9 cellular contexts compared by ENCODE assay signal in genomic region chr2:237026981-237027711, GRCh38. TPM values are rescaled to one million over a fixed set of nuclear protein-coding genes. Genes with fewer than 3 reads are reported as not detected.
A peak's percentile ranks its signal among the peaks of the same experiment; 100 is the strongest.
DNase-seq lines count a peak whose midpoint lies in the region; ATAC-seq and TF ChIP-seq lines count a peak whose summit lies in the region.
"Had no signal": no experiment of that assay in that cellular context is flagged by ENCODE, and none has a peak within 500 bp of the region (broad histone marks: within the 10 kb centered on the region; RNA-seq: fewer than 3 reads in every experiment).

No MANE protein-coding gene starts in this region.

- H3K36me3 ChIP-seq in CD8-positive, alpha-beta T cell (ENCODE audit: insufficient read depth, low read length): no peaks in the 10 kb centered on the region
- H3K36me3 ChIP-seq in neuronal stem cell (replicated peaks in 1 of 2; ENCODE audit: control insufficient read depth in 2 of 2, insufficient read depth in 2 of 2, low read length in 2 of 2): no peaks in the 10 kb centered on the region
- no peaks in the 10 kb centered on the region for H3K36me3 ChIP-seq in upper lobe of left lung

- H2BK5ac ChIP-seq in neuronal stem cell (ENCODE audit: low read length): no peak overlapping the region

- H3K9me3 Mint-ChIP-seq in CD8-positive, alpha-beta T cell: no peaks in the 10 kb centered on the region
- no peaks in the 10 kb centered on the region for H3K9me3 Mint-ChIP-seq in HFFc6

- no peak overlapping the region for H3K4ac ChIP-seq in neuronal stem cell (ENCODE audit: low read length)

- H3K14ac ChIP-seq in neuronal stem cell (ENCODE audit: low read length): no peak overlapping the region

- no peak overlapping the region for H3K27ac ChIP-seq in CD8-positive, alpha-beta T cell (ENCODE audit: low read depth, low read length)
- H3K27ac ChIP-seq in neuronal stem cell (replicated peaks; ENCODE audit: low read length) (no peak overlapping the region), upper lobe of left lung (no peak overlapping the region)

- no peak overlapping the region for H3K4me3 Mint-ChIP-seq in CD8-positive, alpha-beta T cell
- no peak overlapping the region for H3K4me3 Mint-ChIP-seq in HFFc6
- H3K4me3 Mint-ChIP-seq: IgD-negative memory B cell had no signal

- no peak overlapping the region for H3K9ac ChIP-seq in neuronal stem cell (ENCODE audit: low read depth, low read length, poor library complexity)

- TF ChIP-seq POLR2A in upper lobe of left lung (IDR thresholded peaks at IDR 0.05): no peak

- H3K36me3 Mint-ChIP-seq in CD8-positive, alpha-beta T cell: no peaks in the 10 kb centered on the region
- no peaks in the 10 kb centered on the region for H3K36me3 Mint-ChIP-seq in HFFc6 (ENCODE audit: low read depth)

- H3K79me1 ChIP-seq in neuronal stem cell (ENCODE audit: low read depth, low read length): no peaks in the 10 kb centered on the region

- H3K18ac ChIP-seq in neuronal stem cell (ENCODE audit: low read length): no peak overlapping the region

- H2BK12ac ChIP-seq in neuronal stem cell (ENCODE audit: low read length): no peak overlapping the region

- no peaks in the 10 kb centered on the region for H3K27me3 Mint-ChIP-seq in CD8-positive, alpha-beta T cell (ENCODE audit: low read depth)
- peaks cover 2% of the 10 kb centered on the region; the same call in 1 of the 2 replicates for H3K27me3 Mint-ChIP-seq in HFFc6 (ENCODE audit: insufficient read depth)

- H2BK120ac ChIP-seq in neuronal stem cell (ENCODE audit: low read depth, low read length): no peak overlapping the region

- H3K9me3 ChIP-seq in CD8-positive, alpha-beta T cell (ENCODE audit: low read length): no peaks in the 10 kb centered on the region
- H3K9me3 ChIP-seq in neuronal stem cell (replicated peaks in 1 of 2; ENCODE audit: control insufficient read depth in 2 of 2, insufficient read depth in 1 of 2, low read depth in 1 of 2, low read length in 2 of 2): peaks cover 6 to 21% of the 10 kb centered on the region in 2 donors
- peaks cover 0 to 5% (median 0%) of the 10 kb centered on the region in 4 donors for H3K9me3 ChIP-seq in upper lobe of left lung

- no peak overlapping the region for H3K23ac ChIP-seq in neuronal stem cell (ENCODE audit: low read depth, low read length, poor library complexity)

- POLR2A ChIA-PET in CD8-positive, alpha-beta T cell (lab: Charles Lee): no interaction called here

- H3K27ac Mint-ChIP-seq in CD8-positive, alpha-beta T cell: no peak overlapping the region
- H3K27ac Mint-ChIP-seq in HFFc6: no peak overlapping the region
- H3K27ac Mint-ChIP-seq: IgD-negative memory B cell had no signal

- H2BK15ac ChIP-seq in neuronal stem cell (ENCODE audit: low read length): peak overlapping the region; percentile 11

- no peak overlapping the region for H3K4me2 ChIP-seq in neuronal stem cell (ENCODE audit: insufficient read depth, low read length, poor library complexity, severe bottlenecking)

- peak overlapping the region; percentile 73 for H2AFZ ChIP-seq in neuronal stem cell (ENCODE audit: low read length)

- no CpG with 5 or more reads among the region's 8 CpGs for WGBS in neuronal stem cell (ENCODE audit: extremely low coverage in 2 of 2, insufficient read length in 2 of 2, insufficient replicate concordance in 1 of 2), 2 donors
- WGBS in upper lobe of left lung, 2 donors: 52 to 56% methylated on average over 8 of the region's 8 CpGs

- no peaks in the 10 kb centered on the region for H3K4me1 Mint-ChIP-seq in CD8-positive, alpha-beta T cell (ENCODE audit: low read depth)
- no peaks in the 10 kb centered on the region for H3K4me1 Mint-ChIP-seq in HFFc6 (ENCODE audit: low read depth)
- H3K4me1 Mint-ChIP-seq: IgD-negative memory B cell had no signal

- no peak for TF ChIP-seq EP300 in upper lobe of left lung (IDR thresholded peaks at IDR 0.05)

- no peak overlapping the region for H4K8ac ChIP-seq in neuronal stem cell (ENCODE audit: low read depth, low read length)

- peak; percentile 49 for ATAC-seq in CD8-positive, alpha-beta T cell
- ATAC-seq in upper lobe of left lung (ENCODE audit: low FRiP score in 2 of 2): peak; percentile 76 to 84

- intact Hi-C loops in CD8-positive, alpha-beta T cell (cut with DNase I, micrococcal nuclease): loop anchor here (1.0 to 10.0 kb wide), 5 partner anchors 122 to 674 kb away; partner anchors contain the start of gene ACKR3 (in 1 of the 2)

- peak; percentile 16 to 56 (median 45) for DNase-seq in CD8-positive, alpha-beta T cell
- DNase-seq in HFFc6 (peak; percentile 66), NCI-H69 (lab: John Stamatoyannopoulos, UW) (peak; percentile 70), activated T-cell treated with anti-CD3 and anti-CD28 coated beads for 24 hours (ENCODE audit: low read depth) (peak; percentile 16), fibroblast of pulmonary artery (ENCODE audit: low read depth) (peak; percentile 75), neuronal stem cell (ENCODE audit: low spot score) (peak; percentile 55), upper lobe of left lung (peak in 1 of 2 donors; percentile 82)
- DNase-seq in activated CD4-positive, CD25-positive, alpha-beta regulatory T cell treated with anti-CD3 and anti-CD28 coated beads, Interleukin-2, amount 50 U/mL, for 72 hours: no peak

- TF ChIP-seq CTCF in CD8-positive, alpha-beta T cell (IDR thresholded peaks at IDR 0.05): peak; percentile 59
- TF ChIP-seq CTCF in HFFc6 (IDR thresholded peaks at IDR 0.05): peak; percentile 90
- peak; percentile 92 for TF ChIP-seq CTCF in fibroblast of pulmonary artery (IDR thresholded peaks at IDR 0.05; ENCODE audit: low read length, missing control alignments)
- peak; percentile 63 to 94 (median 88) for TF ChIP-seq CTCF in upper lobe of left lung (IDR thresholded peaks at IDR 0.05)

- CTCF ChIA-PET in CD8-positive, alpha-beta T cell (lab: Charles Lee): interaction anchor here (0.5 to 3.9 kb wide), 18 partner anchors 9 to 679 kb away, joined by 3 to 16 read pairs (median 4); partner anchors contain the start of gene ACKR3

- H3K4me1 ChIP-seq in CD8-positive, alpha-beta T cell (ENCODE audit: insufficient read depth, low read length): no peaks in the 10 kb centered on the region
- peaks cover 1 to 6% of the 10 kb centered on the region in 2 donors for H3K4me1 ChIP-seq in neuronal stem cell (ENCODE audit: control insufficient read depth in 2 of 2, insufficient read depth in 1 of 2, low read depth in 1 of 2, low read length in 2 of 2)
- H3K4me1 ChIP-seq in upper lobe of left lung: peaks cover 0 to 4% (median 3%) of the 10 kb centered on the region in 4 donors

- H2AK5ac ChIP-seq in neuronal stem cell (ENCODE audit: low read depth, low read length): peak overlapping the region; percentile 39

- no peak overlapping the region for H4K91ac ChIP-seq in neuronal stem cell (ENCODE audit: low read depth, low read length, poor library complexity)

- H3K4me3 ChIP-seq in CD8-positive, alpha-beta T cell (ENCODE audit: low read depth, low read length): no peak overlapping the region
- no peak overlapping the region for H3K4me3 ChIP-seq in fibroblast of pulmonary artery (replicated peaks; ENCODE audit: low read depth, low read length)
- no peak overlapping the region for H3K4me3 ChIP-seq in neuronal stem cell (ENCODE audit: low read length in 2 of 2)
- no peak overlapping the region for H3K4me3 ChIP-seq in upper lobe of left lung

- no peaks in the 10 kb centered on the region for H3K27me3 ChIP-seq in CD8-positive, alpha-beta T cell (ENCODE audit: insufficient read depth, low read length)
- H3K27me3 ChIP-seq in neuronal stem cell (ENCODE audit: control insufficient read depth in 3 of 3, insufficient read depth in 3 of 3, low read depth in 1 of 3, low read length in 3 of 3): no peaks in the 10 kb centered on the region
- H3K27me3 ChIP-seq in upper lobe of left lung: no peaks in the 10 kb centered on the region

RNA-seq across cellular contexts. Expression of gene COPS8, which starts 58.5 kb away (rescaled TPM):
- 10 to 100 TPM; 53.2 to 56.3 TPM for total RNA-seq in CD8-positive, alpha-beta T cell
- 100 to 1,000 TPM in 3 of 6 experiments, 10 to 100 TPM in 3; 86.8 to 107 (median 99.8) TPM for total RNA-seq in HFFc6 (2021; fragmentation: NEBNext Ultra II Directional; extraction: Animal tissue kit (Norgen Biotek cat#: 25700))
- polyA plus RNA-seq in neuronal stem cell (2013, experiment 1 of 2): 48.8 TPM
- 50.0 TPM for polyA plus RNA-seq in neuronal stem cell (2013, experiment 2 of 2)
- total RNA-seq in upper lobe of left lung: 10 to 100 TPM; 24.1 to 48.3 (median 38.1) TPM
